15 cellular contexts compared by ENCODE assay signal in genomic region chr2:176081993-176082884, GRCh38.
DNase-seq lines count a peak whose midpoint lies in the region; ATAC-seq and TF ChIP-seq lines count a peak whose summit lies in the region.
"Had no signal": no experiment of that assay in that cellular context is flagged by ENCODE, and none has a peak within 500 bp of the region (broad histone marks: within the 10 kb centered on the region; RNA-seq: fewer than 3 reads in every experiment).

No MANE protein-coding gene starts in this region.

- no peak overlapping the region for H3K9ac ChIP-seq in BLaER1 treated with 17β-estradiol and CSF1 and Interleukin-3, amounts not matched to agents 10 nM and 100 nM

- peaks cover 35% of the 10 kb centered on the region for H3K36me3 Mint-ChIP-seq in activated naive CD8-positive, alpha-beta T cell treated with anti-CD3 and anti-CD28 coated beads, Interleukin-2, amount 50 U/mL, for 24 hours (ENCODE audit: low read depth)
- H3K36me3 Mint-ChIP-seq in nephron (ENCODE audit: low read depth): no peaks in the 10 kb centered on the region

- peaks cover 0 to 15% (median 3%) of the 10 kb centered on the region in 10 experiments; a peak in 8 of 20 replicates for H3K4me1 ChIP-seq in BLaER1 treated with 17β-estradiol and CSF1 and Interleukin-3, amounts not matched to agents 10 nM and 100 nM
- H3K4me1 ChIP-seq in tibial artery: peaks cover 0 to 57% (median 38%) of the 10 kb centered on the region in 4 donors

- peaks cover 85% of the 10 kb centered on the region for H3K27me3 Mint-ChIP-seq in activated naive CD8-positive, alpha-beta T cell treated with anti-CD3 and anti-CD28 coated beads, Interleukin-2, amount 50 U/mL, for 24 hours
- H3K27me3 Mint-ChIP-seq in nephron (ENCODE audit: low read depth): peaks cover 97% of the 10 kb centered on the region

- peak; percentile 38 for DNase-seq in GM13976 (ENCODE audit: low spot score)
- no peak for DNase-seq in activated naive CD8-positive, alpha-beta T cell treated with anti-CD3 and anti-CD28 coated beads, Interleukin-2, amount 50 U/mL, for 24 hours
- no peak for DNase-seq in tibial artery
- no peak for DNase-seq in GM10248 (ENCODE audit: extremely low spot score)
- no peak for DNase-seq in midbrain (lab: John Stamatoyannopoulos, UW)
- DNase-seq in NCI-H2107 (lab: John Stamatoyannopoulos, UW): no peak
- DNase-seq: COR-L47; effector memory CD4-positive, alpha-beta T cell; lower lobe of right lung; MM.1S; NCI-H2171 treated with DMSO at 0.1 percent for 48 hours; OCI-M1; substantia nigra had no signal

- no peak overlapping the region for H3K27ac ChIP-seq in BLaER1 treated with 17β-estradiol and CSF1 and Interleukin-3, amounts not matched to agents 10 nM and 100 nM
- no peak overlapping the region for H3K27ac ChIP-seq in tibial artery
- H3K27ac ChIP-seq: lower lobe of right lung had no signal

- peaks cover 0 to 4% (median 0%) of the 10 kb centered on the region in 11 experiments; a peak in 1 of 22 replicates for H3K36me3 ChIP-seq in BLaER1 treated with 17β-estradiol and CSF1 and Interleukin-3, amounts not matched to agents 10 nM and 100 nM
- no peaks in the 10 kb centered on the region for H3K36me3 ChIP-seq in tibial artery
- H3K36me3 ChIP-seq: lower lobe of right lung had no signal

- peaks cover 54 to 78% (median 71%) of the 10 kb centered on the region in 11 experiments for H3K9me3 ChIP-seq in BLaER1 treated with 17β-estradiol and CSF1 and Interleukin-3, amounts not matched to agents 10 nM and 100 nM (replicated peaks in 1 of 11)
- peaks cover 0 to 7% (median 0%) of the 10 kb centered on the region in 3 donors for H3K9me3 ChIP-seq in tibial artery
- H3K9me3 ChIP-seq: lower lobe of right lung had no signal

- no peak overlapping the region for H3K4me2 ChIP-seq in BLaER1 treated with 17β-estradiol and CSF1 and Interleukin-3, amounts not matched to agents 10 nM and 100 nM

- peaks cover 32% of the 10 kb centered on the region for H3K4me1 Mint-ChIP-seq in activated naive CD8-positive, alpha-beta T cell treated with anti-CD3 and anti-CD28 coated beads, Interleukin-2, amount 50 U/mL, for 24 hours
- H3K4me1 Mint-ChIP-seq in nephron: peaks cover 43% of the 10 kb centered on the region

- H4K20me1 ChIP-seq in BLaER1 treated with 17β-estradiol and CSF1 and Interleukin-3, amounts not matched to agents 10 nM and 100 nM: peaks cover 0 to 52% (median 37%) of the 10 kb centered on the region in 11 experiments; a peak in 15 of 22 replicates

- peak overlapping the region; percentile 67 for H3K27ac Mint-ChIP-seq in activated naive CD8-positive, alpha-beta T cell treated with anti-CD3 and anti-CD28 coated beads, Interleukin-2, amount 50 U/mL, for 24 hours
- no peak overlapping the region for H3K27ac Mint-ChIP-seq in nephron

- TF ChIP-seq CTCF in GM13976 (IDR thresholded peaks at IDR 0.05; ENCODE audit: borderline replicate concordance, control extremely low read depth, extremely low read depth, insufficient read depth, missing control alignments) (no peak), nephron (IDR thresholded peaks at IDR 0.05; ENCODE audit: unreplicated experiment in 3 of 3) (no peak), tibial artery (IDR thresholded peaks at IDR 0.05) (no peak), GM10248 (IDR thresholded peaks at IDR 0.05; ENCODE audit: control extremely low read depth, extremely low read depth, low read depth, missing control alignments) (no peak)

- POLR2A ChIA-PET in GM10248 (lab: Yijun Ruan, JAX): no interaction called here

- peak overlapping the region in 8 of 10 experiments; percentile 13 to 43 (median 31); a peak in 10 of 20 replicates for H3K4me3 ChIP-seq in BLaER1 treated with 17β-estradiol and CSF1 and Interleukin-3, amounts not matched to agents 10 nM and 100 nM
- H3K4me3 ChIP-seq in tibial artery: no peak overlapping the region
- H3K4me3 ChIP-seq: lower lobe of right lung had no signal

- H3K27me3 ChIP-seq in BLaER1 treated with 17β-estradiol and CSF1 and Interleukin-3, amounts not matched to agents 10 nM and 100 nM: peaks cover 99 to 100% (median 100%) of the 10 kb centered on the region in 11 experiments
- peaks cover 31 to 99% of the 10 kb centered on the region in 2 donors for H3K27me3 ChIP-seq in tibial artery

- in situ Hi-C loops in GM13976 (cut with MboI; ENCODE audit: low sequenced_read_pairs, unreplicated experiment): loop anchor here (25.0 kb wide), 1 partner anchor 720 kb away; no protein-coding TSS in a partner anchor

- ATAC-seq in activated naive CD8-positive, alpha-beta T cell treated with anti-CD3 and anti-CD28 coated beads, Interleukin-2, amount 50 U/mL, for 24 hours: no peak
- ATAC-seq: lower lobe of right lung had no signal

- peaks cover 30% of the 10 kb centered on the region for H3K9me3 Mint-ChIP-seq in activated naive CD8-positive, alpha-beta T cell treated with anti-CD3 and anti-CD28 coated beads, Interleukin-2, amount 50 U/mL, for 24 hours
- peaks cover 6% of the 10 kb centered on the region for H3K9me3 Mint-ChIP-seq in nephron

- CTCF ChIA-PET in GM10248 (lab: Yijun Ruan, JAX): interaction anchor here (1.7 to 1.9 kb wide), 2 partner anchors 11 to 14 kb away, joined by 3 to 5 read pairs; no protein-coding TSS in a partner anchor

- H3K4me3 Mint-ChIP-seq in activated naive CD8-positive, alpha-beta T cell treated with anti-CD3 and anti-CD28 coated beads, Interleukin-2, amount 50 U/mL, for 24 hours: no peak overlapping the region
- peak overlapping the region in 2 of 3 experiments; percentile 15 to 50 for H3K4me3 Mint-ChIP-seq in nephron

- intact Hi-C loops in tibial artery (cut with DNase I; ENCODE audit: low total_unique reads): no loop called here

Comparison
In these comparisons a context has a peak if more than half of its experiments do, and no peak if none do; other contexts are left out.
1. H3K4me3 ChIP-seq: peak in BLaER1 treated with 17β-estradiol and CSF1 and Interleukin-3, amounts not matched to agents 10 nM and 100 nM (8 of 10); none in tibial artery (0 of 2).